In genomic region chr14:47720281-47720680, GRCh38 we compare ENCODE assay signal across 2 cellular contexts.
TF ChIP-seq lines count a peak whose summit lies in the region.

No MANE protein-coding gene starts in this region.

TF ChIP-seq in HepG2, 621 proteins besides CTCF, POLR2A, EP300 and RAD21:
- peak; percentile 84 for TF ChIP-seq MAFF (IDR thresholded peaks at IDR 0.05; ENCODE audit: low read depth, low read length)
- no peak for TF ChIP-seq ZNF44 (CRISPR knock-in tag; IDR thresholded peaks at IDR 0.05)
- TF ChIP-seq MAFK (conservative IDR thresholded peaks at IDR 0.05 in 1 of 2, IDR thresholded peaks at IDR 0.05 in 1 of 2; ENCODE audit: low read length in 2 of 2), result peak; percentile 80 to 92

TF ChIP-seq in K562, 482 proteins besides CTCF, POLR2A, EP300 and RAD21 (continued from another document):
- TF ChIP-seq EHMT2 (IDR thresholded peaks at IDR 0.05) (no peak), PKNOX1 (IDR thresholded peaks at IDR 0.05) (no peak), PRPF4 (IDR thresholded peaks at IDR 0.05; ENCODE audit: insufficient read depth, low read depth, low read length, poor library complexity, severe bottlenecking) (no peak), ZNF253 (CRISPR knock-in tag; conservative IDR thresholded peaks at IDR 0.05) (no peak), KHSRP (IDR thresholded peaks at IDR 0.05) (no peak), NR1H2 (CRISPR knock-in tag; IDR thresholded peaks at IDR 0.05) (no peak), FOXA3 (CRISPR knock-in tag; conservative IDR thresholded peaks at IDR 0.05 in 1 of 2, IDR thresholded peaks at IDR 0.05 in 1 of 2) (no peak), ERF (CRISPR knock-in tag; IDR thresholded peaks at IDR 0.05) (no peak), ZNF778 (CRISPR knock-in tag; IDR thresholded peaks at IDR 0.05) (no peak), MAFK (IDR thresholded peaks at IDR 0.05; ENCODE audit: low read length) (peak; percentile 34; the same call in 1 of the 2 replicates), ZNF584 (CRISPR knock-in tag; IDR thresholded peaks at IDR 0.05; ENCODE audit: low read depth) (no peak), SPI1 (IDR thresholded peaks at IDR 0.05; ENCODE audit: borderline replicate concordance, low read depth, low read length) (no peak), BRF1 (IDR thresholded peaks at IDR 0.05; ENCODE audit: borderline replicate concordance, extremely low read depth, insufficient read length) (no peak), ZBTB43 (CRISPR knock-in tag; IDR thresholded peaks at IDR 0.05) (no peak), FIP1L1 (IDR thresholded peaks at IDR 0.05; ENCODE audit: low read depth, low read length, poor library complexity, severe bottlenecking) (no peak), ZNF316 (IDR thresholded peaks at IDR 0.05) (peak; percentile 30; the same call in 1 of the 2 replicates), C11orf30 (IDR thresholded peaks at IDR 0.05; ENCODE audit: low read depth) (0 out of 2 replicates have a peak, but pooled peaks have one; percentile 15), SMARCA5 (IDR thresholded peaks at IDR 0.05) (no peak), RBBP5 (IDR thresholded peaks at IDR 0.05; ENCODE audit: borderline replicate concordance, insufficient read depth, low read length, poor library complexity, severe bottlenecking) (no peak)
